ENCODE assay signal across 1 cellular context in the genomic region with DNA sequence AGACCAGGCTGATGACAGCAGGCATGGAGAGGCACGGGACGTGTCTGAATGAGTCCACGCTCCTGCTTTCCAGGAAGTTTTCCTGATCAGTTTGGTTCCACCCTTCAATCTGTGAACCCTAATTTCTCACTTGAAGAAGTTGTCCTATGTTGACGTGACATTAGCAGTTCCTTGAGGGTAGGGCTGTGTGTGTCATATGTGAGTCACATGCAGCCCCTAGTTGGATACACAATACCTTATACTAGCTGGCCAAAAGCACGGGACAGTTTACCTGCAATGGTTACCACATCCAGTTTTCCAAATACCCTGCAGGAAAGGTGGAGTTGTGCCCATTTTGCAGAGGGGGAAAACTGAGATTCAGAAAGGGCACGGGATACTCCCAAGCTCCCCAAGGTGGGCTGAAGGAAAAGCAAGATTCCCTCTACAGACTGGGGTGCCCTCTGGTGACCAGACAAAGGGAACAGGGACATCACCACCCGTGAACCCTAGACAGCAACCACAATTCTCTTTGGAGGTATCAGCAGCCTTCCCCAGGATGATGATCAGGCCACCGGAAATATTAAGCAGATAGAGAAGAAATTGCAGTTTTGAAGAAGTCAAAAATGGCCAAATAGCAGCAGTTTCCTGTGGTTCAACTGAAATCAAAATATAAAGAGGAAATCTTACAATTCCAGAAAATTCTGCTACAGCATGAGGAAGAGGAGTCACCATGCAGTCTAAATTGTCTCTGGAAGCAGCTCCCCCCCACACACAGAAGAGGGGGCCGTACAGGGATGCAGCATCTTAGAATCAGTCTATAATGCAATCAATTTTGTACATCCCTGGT.
TF ChIP-seq lines count a peak whose summit lies in the region.

No MANE protein-coding gene starts in this region.

TF ChIP-seq in HepG2, 621 proteins besides CTCF, POLR2A, EP300 and RAD21 (continued from another document):
- TF ChIP-seq, protein P1, sequence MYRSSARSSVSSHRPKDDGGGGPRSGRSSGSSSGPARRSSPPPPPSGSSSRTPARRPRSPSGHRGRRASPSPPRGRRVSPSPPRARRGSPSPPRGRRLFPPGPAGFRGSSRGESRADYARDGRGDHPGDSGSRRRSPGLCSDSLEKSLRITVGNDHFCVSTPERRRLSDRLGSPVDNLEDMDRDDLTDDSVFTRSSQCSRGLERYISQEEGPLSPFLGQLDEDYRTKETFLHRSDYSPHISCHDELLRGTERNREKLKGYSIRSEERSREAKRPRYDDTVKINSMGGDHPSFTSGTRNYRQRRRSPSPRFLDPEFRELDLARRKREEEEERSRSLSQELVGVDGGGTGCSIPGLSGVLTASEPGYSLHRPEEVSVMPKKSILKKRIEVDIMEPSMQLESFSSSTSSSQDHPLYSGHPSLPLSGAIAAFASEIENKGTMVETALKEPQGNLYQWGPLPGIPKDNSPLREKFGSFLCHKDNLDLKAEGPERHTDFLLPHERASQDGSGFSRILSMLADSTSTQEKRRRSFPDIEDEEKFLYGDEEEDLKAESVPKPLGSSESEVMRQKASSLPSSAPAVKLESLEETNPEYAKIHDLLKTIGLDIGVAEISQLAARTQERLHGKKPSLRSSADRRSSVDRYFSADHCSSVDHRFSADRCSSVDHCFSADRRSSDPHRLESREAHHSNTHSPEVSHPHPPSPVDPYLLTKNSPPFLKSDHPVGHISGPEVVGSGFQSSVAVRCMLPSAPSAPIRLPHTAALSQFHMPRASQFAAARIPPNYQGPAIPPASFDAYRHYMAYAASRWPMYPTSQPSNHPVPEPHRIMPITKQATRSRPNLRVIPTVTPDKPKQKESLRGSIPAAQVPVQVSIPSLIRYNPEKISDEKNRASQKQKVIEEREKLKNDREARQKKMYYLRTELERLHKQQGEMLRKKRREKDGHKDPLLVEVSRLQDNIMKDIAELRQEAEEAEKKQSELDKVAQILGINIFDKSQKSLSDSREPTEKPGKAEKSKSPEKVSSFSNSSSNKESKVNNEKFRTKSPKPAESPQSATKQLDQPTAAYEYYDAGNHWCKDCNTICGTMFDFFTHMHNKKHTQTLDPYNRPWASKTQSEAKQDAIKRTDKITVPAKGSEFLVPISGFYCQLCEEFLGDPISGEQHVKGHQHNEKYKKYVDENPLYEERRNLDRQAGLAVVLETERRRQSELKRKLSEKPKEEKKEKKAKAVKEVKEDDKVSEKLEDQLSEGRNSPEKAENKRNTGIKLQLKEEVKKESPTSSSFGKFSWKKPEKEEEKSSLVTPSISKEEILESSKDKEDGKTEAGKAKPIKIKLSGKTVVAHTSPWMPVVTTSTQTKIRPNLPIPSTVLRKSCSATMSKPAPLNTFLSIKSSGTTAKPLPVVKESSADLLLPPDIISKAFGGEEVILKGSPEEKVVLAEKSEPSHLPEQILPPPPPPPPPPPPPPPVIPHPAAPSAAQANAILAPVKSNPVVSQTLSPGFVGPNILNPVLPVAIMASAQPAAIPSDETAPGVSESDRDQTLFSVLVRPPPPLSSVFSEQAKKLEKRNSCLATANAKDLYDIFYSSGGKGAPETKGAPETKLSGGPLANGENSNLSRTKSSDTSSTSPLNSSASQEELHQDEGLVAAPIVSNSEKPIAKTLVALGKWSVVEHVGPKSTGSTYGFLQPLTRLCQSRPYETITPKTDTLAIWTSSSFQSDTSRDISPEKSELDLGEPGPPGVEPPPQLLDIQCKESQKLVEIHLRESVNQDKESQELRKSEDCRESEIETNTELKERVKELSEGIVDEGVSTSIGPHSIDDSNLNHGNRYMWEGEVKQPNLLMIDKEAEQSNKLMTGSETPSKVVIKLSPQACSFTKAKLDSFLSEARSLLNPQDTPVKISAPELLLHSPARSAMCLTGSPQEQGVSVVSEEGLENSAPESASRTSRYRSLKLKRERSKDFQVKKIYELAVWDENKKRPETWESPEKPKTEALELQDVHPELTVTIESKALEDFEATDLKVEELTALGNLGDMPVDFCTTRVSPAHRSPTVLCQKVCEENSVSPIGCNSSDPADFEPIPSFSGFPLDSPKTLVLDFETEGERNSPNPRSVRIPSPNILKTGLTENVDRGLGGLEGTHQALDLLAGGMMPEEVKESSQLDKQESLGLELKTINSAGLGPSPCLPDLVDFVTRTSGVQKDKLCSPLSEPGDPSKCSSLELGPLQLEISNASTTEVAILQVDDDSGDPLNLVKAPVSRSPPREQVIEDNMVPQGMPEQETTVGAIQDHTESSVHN (CRISPR knock-in tag; IDR thresholded peaks at IDR 0.05), result no peak
- TF ChIP-seq ZFYVE20 (CRISPR knock-in tag; IDR thresholded peaks at IDR 0.05; ENCODE audit: borderline replicate concordance, low read depth), result no peak
- peak; percentile 63 for TF ChIP-seq STAG1 (CRISPR knock-in tag; IDR thresholded peaks at IDR 0.05)
- TF ChIP-seq CHCHD3 (CRISPR knock-in tag; IDR thresholded peaks at IDR 0.05), result no peak
- TF ChIP-seq, protein P2, sequence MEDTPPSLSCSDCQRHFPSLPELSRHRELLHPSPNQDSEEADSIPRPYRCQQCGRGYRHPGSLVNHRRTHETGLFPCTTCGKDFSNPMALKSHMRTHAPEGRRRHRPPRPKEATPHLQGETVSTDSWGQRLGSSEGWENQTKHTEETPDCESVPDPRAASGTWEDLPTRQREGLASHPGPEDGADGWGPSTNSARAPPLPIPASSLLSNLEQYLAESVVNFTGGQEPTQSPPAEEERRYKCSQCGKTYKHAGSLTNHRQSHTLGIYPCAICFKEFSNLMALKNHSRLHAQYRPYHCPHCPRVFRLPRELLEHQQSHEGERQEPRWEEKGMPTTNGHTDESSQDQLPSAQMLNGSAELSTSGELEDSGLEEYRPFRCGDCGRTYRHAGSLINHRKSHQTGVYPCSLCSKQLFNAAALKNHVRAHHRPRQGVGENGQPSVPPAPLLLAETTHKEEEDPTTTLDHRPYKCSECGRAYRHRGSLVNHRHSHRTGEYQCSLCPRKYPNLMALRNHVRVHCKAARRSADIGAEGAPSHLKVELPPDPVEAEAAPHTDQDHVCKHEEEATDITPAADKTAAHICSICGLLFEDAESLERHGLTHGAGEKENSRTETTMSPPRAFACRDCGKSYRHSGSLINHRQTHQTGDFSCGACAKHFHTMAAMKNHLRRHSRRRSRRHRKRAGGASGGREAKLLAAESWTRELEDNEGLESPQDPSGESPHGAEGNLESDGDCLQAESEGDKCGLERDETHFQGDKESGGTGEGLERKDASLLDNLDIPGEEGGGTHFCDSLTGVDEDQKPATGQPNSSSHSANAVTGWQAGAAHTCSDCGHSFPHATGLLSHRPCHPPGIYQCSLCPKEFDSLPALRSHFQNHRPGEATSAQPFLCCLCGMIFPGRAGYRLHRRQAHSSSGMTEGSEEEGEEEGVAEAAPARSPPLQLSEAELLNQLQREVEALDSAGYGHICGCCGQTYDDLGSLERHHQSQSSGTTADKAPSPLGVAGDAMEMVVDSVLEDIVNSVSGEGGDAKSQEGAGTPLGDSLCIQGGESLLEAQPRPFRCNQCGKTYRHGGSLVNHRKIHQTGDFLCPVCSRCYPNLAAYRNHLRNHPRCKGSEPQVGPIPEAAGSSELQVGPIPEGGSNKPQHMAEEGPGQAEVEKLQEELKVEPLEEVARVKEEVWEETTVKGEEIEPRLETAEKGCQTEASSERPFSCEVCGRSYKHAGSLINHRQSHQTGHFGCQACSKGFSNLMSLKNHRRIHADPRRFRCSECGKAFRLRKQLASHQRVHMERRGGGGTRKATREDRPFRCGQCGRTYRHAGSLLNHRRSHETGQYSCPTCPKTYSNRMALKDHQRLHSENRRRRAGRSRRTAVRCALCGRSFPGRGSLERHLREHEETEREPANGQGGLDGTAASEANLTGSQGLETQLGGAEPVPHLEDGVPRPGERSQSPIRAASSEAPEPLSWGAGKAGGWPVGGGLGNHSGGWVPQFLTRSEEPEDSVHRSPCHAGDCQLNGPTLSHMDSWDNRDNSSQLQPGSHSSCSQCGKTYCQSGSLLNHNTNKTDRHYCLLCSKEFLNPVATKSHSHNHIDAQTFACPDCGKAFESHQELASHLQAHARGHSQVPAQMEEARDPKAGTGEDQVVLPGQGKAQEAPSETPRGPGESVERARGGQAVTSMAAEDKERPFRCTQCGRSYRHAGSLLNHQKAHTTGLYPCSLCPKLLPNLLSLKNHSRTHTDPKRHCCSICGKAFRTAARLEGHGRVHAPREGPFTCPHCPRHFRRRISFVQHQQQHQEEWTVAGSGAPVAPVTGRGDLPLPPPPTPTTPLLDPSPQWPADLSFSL (CRISPR knock-in tag; IDR thresholded peaks at IDR 0.05), result no peak
- TF ChIP-seq ZNF629 (CRISPR knock-in tag; conservative IDR thresholded peaks at IDR 0.05), result peak; percentile 86
- TF ChIP-seq, protein P3, sequence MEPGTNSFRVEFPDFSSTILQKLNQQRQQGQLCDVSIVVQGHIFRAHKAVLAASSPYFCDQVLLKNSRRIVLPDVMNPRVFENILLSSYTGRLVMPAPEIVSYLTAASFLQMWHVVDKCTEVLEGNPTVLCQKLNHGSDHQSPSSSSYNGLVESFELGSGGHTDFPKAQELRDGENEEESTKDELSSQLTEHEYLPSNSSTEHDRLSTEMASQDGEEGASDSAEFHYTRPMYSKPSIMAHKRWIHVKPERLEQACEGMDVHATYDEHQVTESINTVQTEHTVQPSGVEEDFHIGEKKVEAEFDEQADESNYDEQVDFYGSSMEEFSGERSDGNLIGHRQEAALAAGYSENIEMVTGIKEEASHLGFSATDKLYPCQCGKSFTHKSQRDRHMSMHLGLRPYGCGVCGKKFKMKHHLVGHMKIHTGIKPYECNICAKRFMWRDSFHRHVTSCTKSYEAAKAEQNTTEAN (CRISPR knock-in tag; conservative IDR thresholded peaks at IDR 0.05), result no peak
